Comparison of ENCODE assay signal across 22 cellular contexts in the genomic region with DNA sequence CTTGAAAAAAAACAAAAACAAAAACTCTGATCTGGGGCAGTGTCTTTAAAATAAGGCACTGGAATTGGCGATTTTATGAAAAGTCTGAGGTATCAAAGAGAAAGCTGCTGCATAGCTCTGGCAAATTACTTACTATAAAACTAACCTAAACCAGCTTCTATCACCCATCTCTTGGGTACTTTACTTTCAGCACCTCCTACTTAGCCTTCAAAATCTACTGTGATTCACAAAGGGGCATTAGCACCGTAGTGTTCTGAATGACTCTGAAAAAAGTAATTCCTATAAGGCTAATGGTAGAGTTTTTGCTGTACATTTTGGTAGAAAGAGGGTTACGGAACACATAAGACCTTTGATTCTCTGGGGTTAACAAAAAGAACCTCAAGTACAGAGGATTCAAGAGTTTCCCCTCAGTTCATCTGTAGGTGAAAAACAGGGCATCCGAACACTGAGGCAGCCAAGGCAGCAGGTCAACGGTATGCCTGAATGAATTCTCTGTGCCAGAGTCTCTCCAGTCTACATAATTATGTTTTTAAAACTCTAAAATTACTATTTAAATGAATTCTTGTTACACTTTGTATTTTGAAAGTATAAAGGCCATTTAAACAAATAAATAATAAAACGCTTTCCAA.
DNase-seq lines count a peak whose midpoint lies in the region; ATAC-seq, FAIRE-seq and TF ChIP-seq lines count a peak whose summit lies in the region.
"Had no signal": no experiment of that assay in that cellular context is flagged by ENCODE, and none has a peak within 500 bp of the region (broad histone marks: within the 10 kb centered on the region; RNA-seq: fewer than 3 reads in every experiment).

No MANE protein-coding gene starts in this region.

- no peak overlapping the region for H3K27ac ChIP-seq in pancreas
- H3K27ac ChIP-seq: esophagus squamous epithelium had no signal

- no peak overlapping the region for H3K27ac Mint-ChIP-seq in activated naive CD8-positive, alpha-beta T cell treated with anti-CD3 and anti-CD28 coated beads, Interleukin-2, amount 50 U/mL, for 24 hours
- H3K27ac Mint-ChIP-seq: type B pancreatic cell had no signal

- no peaks in the 10 kb centered on the region for H3K9me3 ChIP-seq in pancreas
- H3K9me3 ChIP-seq: esophagus squamous epithelium had no signal

- H3K27me3 Mint-ChIP-seq in activated T-cell treated with anti-CD3 and anti-CD28 coated beads, Interleukin-2, amount 50 U/mL, for 4 hours (ENCODE audit: low read depth), result no peaks in the 10 kb centered on the region
- no peaks in the 10 kb centered on the region for H3K27me3 Mint-ChIP-seq in activated naive CD8-positive, alpha-beta T cell treated with anti-CD3 and anti-CD28 coated beads, Interleukin-2, amount 50 U/mL, for 24 hours
- H3K27me3 Mint-ChIP-seq: type B pancreatic cell had no signal

- intact Hi-C loops in pancreas (cut with DNase I), result no loop called here

- peaks cover 30% of the 10 kb centered on the region for H3K36me3 Mint-ChIP-seq in activated T-cell treated with anti-CD3 and anti-CD28 coated beads, Interleukin-2, amount 50 U/mL, for 4 hours (ENCODE audit: insufficient read depth)
- H3K36me3 Mint-ChIP-seq in activated naive CD8-positive, alpha-beta T cell treated with anti-CD3 and anti-CD28 coated beads, Interleukin-2, amount 50 U/mL, for 24 hours (ENCODE audit: low read depth), result peaks cover 46% of the 10 kb centered on the region

- peak; percentile 69 to 74 for ATAC-seq in activated T-cell treated with anti-CD3 and anti-CD28 coated beads, Interleukin-2, amount 50 U/mL, for 4 hours
- peak; percentile 72 for ATAC-seq in activated naive CD8-positive, alpha-beta T cell treated with anti-CD3 and anti-CD28 coated beads, Interleukin-2, amount 50 U/mL, for 24 hours
- peak; percentile 66 for ATAC-seq in stimulated activated naive CD8-positive, alpha-beta T cell treated with anti-CD3 and anti-CD28 coated beads, Interleukin-15, Interleukin-2, amounts not matched to agents 100 U/mL and 50 U/mL, for 24 hours
- ATAC-seq in GM21367 (IDR thresholded peaks at IDR 0.05; ENCODE audit: unreplicated experiment), result no peak
- ATAC-seq in pancreas, result no peak
- no peak for ATAC-seq in HG03097 (IDR thresholded peaks at IDR 0.05; ENCODE audit: low FRiP score, unreplicated experiment)
- ATAC-seq: left ventricle myocardium superior, PC-3, sciatic nerve had no signal

- peak overlapping the region; percentile 16 for H3K4me3 Mint-ChIP-seq in activated T-cell treated with anti-CD3 and anti-CD28 coated beads, Interleukin-2, amount 50 U/mL, for 4 hours
- no peak overlapping the region for H3K4me3 Mint-ChIP-seq in activated naive CD8-positive, alpha-beta T cell treated with anti-CD3 and anti-CD28 coated beads, Interleukin-2, amount 50 U/mL, for 24 hours
- H3K4me3 Mint-ChIP-seq: type B pancreatic cell had no signal

- H3K4me1 Mint-ChIP-seq in activated T-cell treated with anti-CD3 and anti-CD28 coated beads, Interleukin-2, amount 50 U/mL, for 4 hours (ENCODE audit: low read depth), result peaks cover 23% of the 10 kb centered on the region
- H3K4me1 Mint-ChIP-seq in activated naive CD8-positive, alpha-beta T cell treated with anti-CD3 and anti-CD28 coated beads, Interleukin-2, amount 50 U/mL, for 24 hours, result peaks cover 17% of the 10 kb centered on the region

- no peak for TF ChIP-seq CTCF in pancreas (IDR thresholded peaks at IDR 0.05)

- no peak overlapping the region for H3K4me3 ChIP-seq in pancreas
- H3K4me3 ChIP-seq: esophagus squamous epithelium had no signal

- no peak for DNase-seq in activated T-cell treated with anti-CD3 and anti-CD28 coated beads, Interleukin-2, amount 50 U/mL, for 4 hours
- DNase-seq in activated T-cell treated with anti-CD3 and anti-CD28 coated beads for 4 hours (no peak), H54 (ENCODE audit: insufficient read length, low spot score) (no peak), pancreas (no peak)
- no peak for DNase-seq in activated naive CD8-positive, alpha-beta T cell treated with anti-CD3 and anti-CD28 coated beads, Interleukin-2, amount 50 U/mL, for 24 hours
- no peak for DNase-seq in stimulated activated naive CD8-positive, alpha-beta T cell treated with anti-CD3 and anti-CD28 coated beads, Interleukin-15, Interleukin-2, amounts not matched to agents 100 U/mL and 50 U/mL, for 24 hours
- DNase-seq: activated CD4-positive, CD25-positive, alpha-beta regulatory T cell treated with anti-CD3 and anti-CD28 coated beads, Interleukin-2, amount 50 U/mL, for 72 hours; anterior cingulate cortex; DMS79 treated with DMSO at 0.1 percent for 48 hours; effector CD4-positive, alpha-beta T cell; esophagus squamous epithelium; HCEC 1CT; left ventricle myocardium superior; NCI-H1417; NCI-H2171; NCI-H69; T1000 had no signal

- TF ChIP-seq POLR2A in H54 (IDR thresholded peaks at IDR 0.05; ENCODE audit: low read depth, low read length), result no peak

- no peaks in the 10 kb centered on the region for H3K27me3 ChIP-seq in pancreas
- H3K27me3 ChIP-seq: esophagus squamous epithelium had no signal

- H3K36me3 ChIP-seq in pancreas, result no peaks in the 10 kb centered on the region

- no peaks in the 10 kb centered on the region for H3K9me3 Mint-ChIP-seq in activated T-cell treated with anti-CD3 and anti-CD28 coated beads, Interleukin-2, amount 50 U/mL, for 4 hours
- H3K9me3 Mint-ChIP-seq in activated naive CD8-positive, alpha-beta T cell treated with anti-CD3 and anti-CD28 coated beads, Interleukin-2, amount 50 U/mL, for 24 hours, result no peaks in the 10 kb centered on the region
- H3K9me3 Mint-ChIP-seq: type B pancreatic cell had no signal

- FAIRE-seq in H54 (lab: Jason Lieb, UNC) (peak; percentile 11), pancreas (lab: Jason Lieb, UNC) (no peak)

- no peaks in the 10 kb centered on the region for H3K4me1 ChIP-seq in pancreas
- H3K4me1 ChIP-seq: esophagus squamous epithelium had no signal

- WGBS in pancreas, 2 donors, result 93 to 96% methylated on average over 6 of the region's 6 CpGs

Comparison
In these comparisons a context has a peak if more than half of its experiments do, and no peak if none do; other contexts are left out.
1. ATAC-seq: peak in activated T-cell treated with anti-CD3 and anti-CD28 coated beads, Interleukin-2, amount 50 U/mL, for 4 hours (2 of 2), activated naive CD8-positive, alpha-beta T cell treated with anti-CD3 and anti-CD28 coated beads, Interleukin-2, amount 50 U/mL, for 24 hours (single experiment) and stimulated activated naive CD8-positive, alpha-beta T cell treated with anti-CD3 and anti-CD28 coated beads, Interleukin-15, Interleukin-2, amounts not matched to agents 100 U/mL and 50 U/mL, for 24 hours (single experiment); none in GM21367 (single experiment), pancreas (0 of 4) and HG03097 (single experiment).